ENCODE assay signal across 25 cellular contexts in the genomic region with DNA sequence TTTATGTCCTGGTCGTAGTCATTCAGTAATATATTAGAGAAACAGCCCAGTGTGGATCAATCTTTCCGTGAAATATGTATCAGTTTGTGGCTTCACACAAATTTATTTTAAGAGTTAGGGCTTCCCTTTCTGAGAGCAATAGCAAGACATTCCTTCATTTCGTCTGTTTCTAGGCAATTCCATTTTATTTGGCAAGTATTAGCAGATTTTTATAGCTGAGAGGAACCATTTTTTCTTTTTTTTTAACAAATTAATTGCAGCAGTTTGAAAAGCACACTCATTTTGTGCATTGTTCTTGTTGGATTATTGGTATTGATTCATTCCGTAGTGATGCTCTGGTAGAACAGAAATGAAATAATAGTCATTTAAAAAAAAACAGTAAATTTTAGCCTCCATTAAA.
DNase-seq lines count a peak whose midpoint lies in the region; ATAC-seq and TF ChIP-seq lines count a peak whose summit lies in the region.
"Had no signal": no experiment of that assay in that cellular context is flagged by ENCODE, and none has a peak within 500 bp of the region (broad histone marks: within the 10 kb centered on the region; RNA-seq: fewer than 3 reads in every experiment).

No MANE protein-coding gene starts in this region.

- peaks cover 89% of the 10 kb centered on the region for H3K79me2 ChIP-seq in PC-9 (ENCODE audit: low read depth)

- no peak overlapping the region for H3K4me3 ChIP-seq in PC-9
- H3K4me3 ChIP-seq in mesenchymal stem cell (ENCODE audit: insufficient read depth in 1 of 2, low read depth in 1 of 2, low read length in 2 of 2), result no peak overlapping the region
- H3K4me3 ChIP-seq in lower leg skin (ENCODE audit: low read depth, poor library complexity, severe bottlenecking), result no peak overlapping the region
- H3K4me3 ChIP-seq: Peyer's patch had no signal

- no peak overlapping the region for H4K8ac ChIP-seq in mesenchymal stem cell (ENCODE audit: low read length)

- H3K27ac ChIP-seq in PC-9, result peak overlapping the region; percentile 76
- no peak overlapping the region for H3K27ac ChIP-seq in mesenchymal stem cell (ENCODE audit: low read length, poor library complexity, severe bottlenecking)
- H3K27ac ChIP-seq: Peyer's patch had no signal

- H2BK12ac ChIP-seq in mesenchymal stem cell (ENCODE audit: low read length in 2 of 2), result no peak overlapping the region

- DNase-seq in ELR (ENCODE audit: low read depth) (peak; percentile 28), PC-9 (no peak), fibroblast of gingiva (ENCODE audit: low read depth) (peak; percentile 63), mesenchymal stem cell (no peak), NCI-H446 treated with DMSO at 0.1 percent for 48 hours (lab: John Stamatoyannopoulos, UW) (no peak), lower leg skin (ENCODE audit: low spot score in 2 of 2) (no peak)
- DNase-seq: ACHN; AML-193; C1 segment of cervical spinal cord; Calu3; CD8-positive, alpha-beta T cell; DMS153; GF-D8; GOT3; HCEC 1CT; KG1; NCI-H1092; NCI-H1436 treated with DMSO at 0.1 percent for 48 hours; NCI-H1930; NCI-H510A; NCI-H748 treated with DMSO at 0.1 percent for 48 hours; Peyer's patch; SW 1271 had no signal

- no peaks in the 10 kb centered on the region for H3K9me2 ChIP-seq in PC-9 (ENCODE audit: insufficient read depth)

- no peak overlapping the region for H4K91ac ChIP-seq in mesenchymal stem cell (ENCODE audit: low read length)

- H2BK5ac ChIP-seq in mesenchymal stem cell (ENCODE audit: low read depth, low read length, poor library complexity, severe bottlenecking), result no peak overlapping the region

- 98% methylated on average over 3 of the region's 4 CpGs for WGBS in mesenchymal stem cell
- 52 to 61% methylated on average over 4 of the region's 4 CpGs for WGBS in lower leg skin, 2 donors

- no peak for TF ChIP-seq POLR2A in lower leg skin (IDR thresholded peaks at IDR 0.05)

- no TSS peak for BruUV-seq in PC-9 (replicated peaks; lab: Mats Ljungman, UMichigan)

- H3K4me2 ChIP-seq in PC-9, result no peak overlapping the region
- H3K4me2 ChIP-seq in mesenchymal stem cell (ENCODE audit: low read length, poor library complexity, severe bottlenecking), result no peak overlapping the region

- no peak overlapping the region for H3K18ac ChIP-seq in mesenchymal stem cell (ENCODE audit: low read depth in 1 of 2, low read length in 2 of 2)

- ATAC-seq in GM19023 (IDR thresholded peaks at IDR 0.05; ENCODE audit: unreplicated experiment), result no peak
- ATAC-seq: CD8-positive, alpha-beta T cell; Right ventricle myocardium inferior had no signal

- no peak overlapping the region for H3K4ac ChIP-seq in mesenchymal stem cell (ENCODE audit: low read depth in 1 of 2, low read length in 2 of 2)

- H3K9me3 ChIP-seq in PC-9 (ENCODE audit: insufficient read depth, low read depth) (0 out of 2 replicates have a peak, but pooled peaks cover 12% of the 10 kb centered on the region), mesenchymal stem cell (ENCODE audit: control insufficient read depth, low read length) (no peaks in the 10 kb centered on the region)
- H3K9me3 ChIP-seq: Peyer's patch had no signal

- no peak overlapping the region for H2AK5ac ChIP-seq in mesenchymal stem cell (ENCODE audit: low read length, severe bottlenecking)

- intact Hi-C loops in PC-9 (cut with micrococcal nuclease; ENCODE audit: unreplicated experiment) (no loop called here), lower leg skin (cut with DNase I; ENCODE audit: low total_unique reads) (no loop called here)

- peak overlapping the region; percentile 61 for H3K9ac ChIP-seq in mesenchymal stem cell (ENCODE audit: low read length)

- POLR2A ChIA-PET in PC-9 (lab: Charles Lee; ENCODE audit: unreplicated experiment), result no interaction called here

- no peak overlapping the region for H2BK15ac ChIP-seq in mesenchymal stem cell (ENCODE audit: low read depth, poor library complexity, severe bottlenecking)

- peaks cover 10% of the 10 kb centered on the region for H3K79me1 ChIP-seq in mesenchymal stem cell (replicated peaks; ENCODE audit: low read length, poor library complexity, severe bottlenecking)

- H3F3A ChIP-seq in PC-9 (ENCODE audit: insufficient read depth, low read depth), result peaks cover 34% of the 10 kb centered on the region

- H3K36me3 ChIP-seq in PC-9 (ENCODE audit: low read depth) (peaks cover 14% of the 10 kb centered on the region), mesenchymal stem cell (ENCODE audit: control insufficient read depth in 1 of 2, insufficient read depth in 2 of 2, low read depth in 1 of 2, low read length in 2 of 2) (peaks cover 4 to 18% of the 10 kb centered on the region in 2 experiments)
- H3K36me3 ChIP-seq: Peyer's patch had no signal

- no peak overlapping the region for H3K14ac ChIP-seq in mesenchymal stem cell (ENCODE audit: low read length in 2 of 2)

- H2AFZ ChIP-seq in PC-9 (no peak overlapping the region), mesenchymal stem cell (ENCODE audit: low read depth, low read length) (no peak overlapping the region)

- TF ChIP-seq CTCF in PC-9 (conservative IDR thresholded peaks at IDR 0.05) (no peak), lower leg skin (IDR thresholded peaks at IDR 0.05) (no peak)

- H3K27me3 ChIP-seq in PC-9 (ENCODE audit: insufficient read depth, low read depth), result no peaks in the 10 kb centered on the region
- H3K27me3 ChIP-seq in mesenchymal stem cell (ENCODE audit: control insufficient read depth in 1 of 2, insufficient read depth in 1 of 2, low read length in 2 of 2), result no peaks in the 10 kb centered on the region
- H3K27me3 ChIP-seq: Peyer's patch had no signal

- peaks cover 23% of the 10 kb centered on the region for H3K4me1 ChIP-seq in PC-9 (replicated peaks; ENCODE audit: insufficient read depth)
- H3K4me1 ChIP-seq in mesenchymal stem cell (ENCODE audit: control insufficient read depth, insufficient read depth, low read depth, low read length), result peaks cover 5% of the 10 kb centered on the region
- H3K4me1 ChIP-seq: Peyer's patch had no signal

- no peak overlapping the region for H2BK120ac ChIP-seq in mesenchymal stem cell (ENCODE audit: low read depth, low read length)

- no peaks in the 10 kb centered on the region for H4K20me1 ChIP-seq in PC-9 (ENCODE audit: insufficient read depth)

- CTCF ChIA-PET in PC-9 (lab: Charles Lee), result no interaction called here

- H3K23ac ChIP-seq in mesenchymal stem cell (ENCODE audit: low read length in 2 of 2), result no peak overlapping the region

Comparison
In these comparisons a context has a peak if more than half of its experiments do, and no peak if none do; other contexts are left out.
1. DNase-seq: peak in ELR (single experiment) and fibroblast of gingiva (single experiment); none in PC-9 (0 of 2), mesenchymal stem cell (single experiment), NCI-H446 treated with DMSO at 0.1 percent for 48 hours (single experiment) and lower leg skin (0 of 2).